11 cellular contexts compared by ENCODE assay signal in genomic region chr2:239225456-239225855, GRCh38.
DNase-seq lines count a peak whose midpoint lies in the region; ATAC-seq, FAIRE-seq and TF ChIP-seq lines count a peak whose summit lies in the region.
"Had no signal": no experiment of that assay in that cellular context is flagged by ENCODE, and none has a peak within 500 bp of the region (broad histone marks: within the 10 kb centered on the region; RNA-seq: fewer than 3 reads in every experiment).

No MANE protein-coding gene starts in this region.

- TF ChIP-seq CTCF in coronary artery (IDR thresholded peaks at IDR 0.05) (no peak), neural progenitor cell (IDR thresholded peaks at IDR 0.05) (no peak), D721Med (IDR thresholded peaks at IDR 0.05; ENCODE audit: insufficient read depth, missing control alignments) (no peak)

- no peak overlapping the region for H3K9ac ChIP-seq in neural progenitor cell

- H3K4me3 Mint-ChIP-seq in neural progenitor cell = no peak overlapping the region

- H3K79me2 ChIP-seq in neural progenitor cell (ENCODE audit: low read depth) = peaks cover 80% of the 10 kb centered on the region

- no peaks in the 10 kb centered on the region for H3K9me3 ChIP-seq in neural progenitor cell (ENCODE audit: low read depth)
- H3K9me3 ChIP-seq: Caco-2 had no signal

- no peaks in the 10 kb centered on the region for H3F3A ChIP-seq in neural progenitor cell (ENCODE audit: low read depth)

- H3K36me3 Mint-ChIP-seq in neural progenitor cell = peaks cover 2% of the 10 kb centered on the region

- peaks cover 60% of the 10 kb centered on the region for H4K20me1 ChIP-seq in neural progenitor cell (ENCODE audit: low read depth)

- H3K4me3 ChIP-seq in coronary artery (no peak overlapping the region), neural progenitor cell (no peak overlapping the region)
- H3K4me3 ChIP-seq: K562 had no signal

- no peaks in the 10 kb centered on the region for H3K27me3 ChIP-seq in neural progenitor cell

- no peak overlapping the region for H2AFZ ChIP-seq in neural progenitor cell (replicated peaks)

- peak overlapping the region; percentile 72 for H3K27ac Mint-ChIP-seq in neural progenitor cell

- peaks cover 68% of the 10 kb centered on the region for H3K4me1 Mint-ChIP-seq in neural progenitor cell

- H3K9me3 Mint-ChIP-seq in neural progenitor cell = peaks cover 3% of the 10 kb centered on the region

- H3K27ac ChIP-seq in coronary artery = peak overlapping the region; percentile 83 to 96
- H3K27ac ChIP-seq in neural progenitor cell = no peak overlapping the region

- peaks cover 4% of the 10 kb centered on the region for H3K27me3 Mint-ChIP-seq in neural progenitor cell (ENCODE audit: insufficient read depth, low read depth)

- no peak overlapping the region for H3K4me2 ChIP-seq in neural progenitor cell

- no peak for ATAC-seq in GM18909 (IDR thresholded peaks at IDR 0.05; ENCODE audit: poor library complexity, unreplicated experiment)
- ATAC-seq: K562 had no signal

- H3K36me3 ChIP-seq in neural progenitor cell = no peaks in the 10 kb centered on the region

- peaks cover 12% of the 10 kb centered on the region for H3K4me1 ChIP-seq in neural progenitor cell
- H3K4me1 ChIP-seq: Caco-2 had no signal

- DNase-seq in stimulated activated CD4-positive, alpha-beta T cell treated with anti-CD3 and anti-CD28 coated beads, Interleukin-15, amount 100 ng/mL, for 24 hours = peak; percentile 21
- no peak for DNase-seq in stimulated activated CD4-positive, alpha-beta T cell treated with anti-CD3 and anti-CD28 coated beads, Interleukin-1b, Interleukin-23, amount 100 ng/mL, for 48 hours
- DNase-seq in coronary artery (ENCODE audit: low spot score) (peak; percentile 75), neural progenitor cell (ENCODE audit: low spot score) (no peak), D721Med (ENCODE audit: insufficient read length, low spot score) (no peak), UCSD-AML1 (lab: John Stamatoyannopoulos, UW; ENCODE audit: unreplicated experiment) (no peak)
- DNase-seq in activated effector memory CD4-positive, alpha-beta T cell treated with Interleukin-2 at 50 U/mL for 16 hours = no peak
- DNase-seq: activated effector memory CD4-positive, alpha-beta T cell treated with anti-CD3 and anti-CD28 coated beads, Interleukin-2, amount 50 U/mL, for 16 hours; Caco-2 had no signal

- FAIRE-seq in D721Med (lab: Jason Lieb, UNC) = no peak
- FAIRE-seq: K562 had no signal

Comparison
In these comparisons a context has a peak if more than half of its experiments do, and no peak if none do; other contexts are left out.
1. DNase-seq: peak in stimulated activated CD4-positive, alpha-beta T cell treated with anti-CD3 and anti-CD28 coated beads, Interleukin-15, amount 100 ng/mL, for 24 hours (single experiment) and coronary artery (single experiment); none in stimulated activated CD4-positive, alpha-beta T cell treated with anti-CD3 and anti-CD28 coated beads, Interleukin-1b, Interleukin-23, amount 100 ng/mL, for 48 hours (single experiment), neural progenitor cell (single experiment), D721Med (single experiment), activated effector memory CD4-positive, alpha-beta T cell treated with Interleukin-2 at 50 U/mL for 16 hours (single experiment) and UCSD-AML1 (single experiment).